Comparison of ENCODE assay signal across 1 cellular context in the genomic region with DNA sequence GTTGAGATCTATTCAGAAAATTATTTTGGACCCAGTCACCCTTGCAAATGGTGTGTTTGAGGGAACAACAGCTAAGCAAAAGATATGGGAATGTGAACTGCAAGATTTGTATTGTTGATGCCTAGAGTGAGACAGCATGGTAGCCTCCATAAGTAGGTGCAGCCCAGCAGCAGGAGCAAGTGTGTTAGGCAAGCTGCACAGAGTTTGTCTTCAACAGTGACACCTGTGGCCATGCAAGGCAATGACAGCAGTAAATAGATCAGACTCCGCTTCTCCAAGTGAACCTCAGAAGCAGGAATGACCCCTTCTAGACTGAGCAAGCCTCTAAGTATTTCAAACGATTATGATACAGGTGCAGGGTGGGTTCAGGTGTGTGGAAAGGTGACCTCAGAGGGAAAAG.
TF ChIP-seq lines count a peak whose summit lies in the region.

No MANE protein-coding gene starts in this region.

TF ChIP-seq in HepG2, 621 proteins besides CTCF, POLR2A, EP300 and RAD21 (continued from another document):
- TF ChIP-seq, protein P1, sequence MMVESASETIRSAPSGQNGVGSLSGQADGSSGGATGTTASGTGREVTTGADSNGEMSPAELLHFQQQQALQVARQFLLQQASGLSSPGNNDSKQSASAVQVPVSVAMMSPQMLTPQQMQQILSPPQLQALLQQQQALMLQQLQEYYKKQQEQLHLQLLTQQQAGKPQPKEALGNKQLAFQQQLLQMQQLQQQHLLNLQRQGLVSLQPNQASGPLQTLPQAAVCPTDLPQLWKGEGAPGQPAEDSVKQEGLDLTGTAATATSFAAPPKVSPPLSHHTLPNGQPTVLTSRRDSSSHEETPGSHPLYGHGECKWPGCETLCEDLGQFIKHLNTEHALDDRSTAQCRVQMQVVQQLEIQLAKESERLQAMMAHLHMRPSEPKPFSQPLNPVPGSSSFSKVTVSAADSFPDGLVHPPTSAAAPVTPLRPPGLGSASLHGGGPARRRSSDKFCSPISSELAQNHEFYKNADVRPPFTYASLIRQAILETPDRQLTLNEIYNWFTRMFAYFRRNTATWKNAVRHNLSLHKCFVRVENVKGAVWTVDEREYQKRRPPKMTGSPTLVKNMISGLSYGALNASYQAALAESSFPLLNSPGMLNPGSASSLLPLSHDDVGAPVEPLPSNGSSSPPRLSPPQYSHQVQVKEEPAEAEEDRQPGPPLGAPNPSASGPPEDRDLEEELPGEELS (CRISPR knock-in tag; IDR thresholded peaks at IDR 0.05) = no peak
- TF ChIP-seq ZBTB3 (CRISPR knock-in tag; IDR thresholded peaks at IDR 0.05; ENCODE audit: borderline replicate concordance, low read depth) (no peak), ZNF12 (CRISPR knock-in tag; IDR thresholded peaks at IDR 0.05) (no peak), TOPORS (CRISPR knock-in tag; IDR thresholded peaks at IDR 0.05) (0 out of 2 replicates have a peak, but pooled peaks have one; percentile 29), BORCS8-MEF2B (CRISPR knock-in tag; IDR thresholded peaks at IDR 0.05) (no peak)
